ENCODE assay signal across 29 cellular contexts in the genomic region with DNA sequence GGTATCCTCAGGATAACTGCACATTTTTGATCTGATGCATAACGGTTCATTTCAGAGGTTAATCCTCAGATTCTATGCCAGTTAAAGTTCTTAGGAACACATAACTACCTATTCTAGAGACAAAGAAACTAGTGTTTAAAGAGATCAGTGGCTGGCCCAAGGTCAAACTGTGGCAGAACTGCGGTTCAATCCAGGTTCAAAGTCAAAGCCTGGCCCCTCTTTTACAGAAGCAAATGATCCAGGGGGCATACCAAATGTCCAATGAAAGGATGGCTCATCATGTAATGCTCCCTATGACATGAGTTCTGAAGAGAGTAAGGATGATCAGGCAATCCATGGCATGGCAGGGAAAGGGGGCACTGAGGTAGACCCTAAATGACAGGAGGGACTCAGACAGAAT.
"Had no signal": no experiment of that assay in that cellular context is flagged by ENCODE, and none has a peak within 500 bp of the region (broad histone marks: within the 10 kb centered on the region; RNA-seq: fewer than 3 reads in every experiment).

No MANE protein-coding gene starts in this region.

- DNase-seq: activated CD4-positive, alpha-beta memory T cell treated with anti-CD3 and anti-CD28 coated beads, Interleukin-2, amount 10 ng/mL, durations not matched to agents 7 days and 5 days; activated CD4-positive, alpha-beta T cell treated with anti-CD3 and anti-CD28 coated beads for 1 hour; activated CD4-positive, alpha-beta T cell treated with anti-CD3 and anti-CD28 coated beads for 4 hours; activated CD4-positive, alpha-beta T cell treated with anti-CD3 and anti-CD28 coated beads, Interleukin-2, amount 10 ng/mL, durations not matched to agents 7 days and 5 days; activated CD4-positive, alpha-beta T cell treated with anti-CD3 and anti-CD28 coated beads, Interleukin-2, amount 50 U/mL, for 4 hours; activated CD8-positive, alpha-beta memory T cell treated with anti-CD3 and anti-CD28 coated beads, Interleukin-2, amount 50 U/mL, for 48 hours; activated gamma-delta T cell; activated naive CD4-positive, alpha-beta T cell; activated naive CD4-positive, alpha-beta T cell treated with anti-CD3 and anti-CD28 coated beads, Interleukin-2, amount 10 ng/mL, durations not matched to agents 7 days and 5 days; activated naive CD8-positive, alpha-beta T cell treated with anti-CD3 and anti-CD28 coated beads, Interleukin-2, amount 10 ng/mL, durations not matched to agents 7 days and 5 days; activated T-cell treated with anti-CD3 and anti-CD28 coated beads for 4 hours; activated T-cell treated with anti-CD3 and anti-CD28 coated beads, Interleukin-2, amount 50 U/mL, for 24 hours; activated T-cell treated with anti-CD3 and anti-CD28 coated beads, Interleukin-2, amount 50 U/mL, for 72 hours; central memory CD4-positive, alpha-beta T cell; cerebellar nuclear complex; colonic mucosa; dorsolateral prefrontal cortex; effector memory CD4-positive, alpha-beta T cell; endodermal cell; foreskin fibroblast; head of caudate nucleus; T-helper 2 cell had no signal

- H3K27ac ChIP-seq: ascending aorta, breast epithelium, cardiac muscle cell, colonic mucosa had no signal

- H3K4me1 ChIP-seq: breast epithelium, colonic mucosa had no signal

- ATAC-seq: activated naive CD4-positive, alpha-beta T cell treated with anti-CD3 and anti-CD28 coated beads, Interleukin-2, amount 50 U/mL, for 72 hours; activated T-cell treated with anti-CD3 and anti-CD28 coated beads, Interleukin-2, amount 50 U/mL, for 72 hours; esophagus mucosa; WTC11 had no signal

- H3K9me3 ChIP-seq: ascending aorta, breast epithelium, colonic mucosa had no signal

- FAIRE-seq: frontal cortex had no signal

- H3K36me3 ChIP-seq: ascending aorta, breast epithelium, cardiac muscle cell, colonic mucosa had no signal

- H3K4me3 ChIP-seq: ascending aorta, breast epithelium, cardiac muscle cell, colonic mucosa, dorsolateral prefrontal cortex had no signal

- H3K27me3 ChIP-seq: ascending aorta, breast epithelium, cardiac muscle cell, colonic mucosa, dorsolateral prefrontal cortex had no signal
